Comparison of ENCODE assay signal across 8 cellular contexts in genomic region chr3:107235193-107235922, GRCh38.
DNase-seq lines count a peak whose midpoint lies in the region; ATAC-seq, FAIRE-seq and TF ChIP-seq lines count a peak whose summit lies in the region.

No MANE protein-coding gene starts in this region.

- no peaks in the 10 kb centered on the region for H3K36me3 ChIP-seq in HCT116 (ENCODE audit: control insufficient read depth in 1 of 2, insufficient read depth in 2 of 2, low read length in 2 of 2)
- no peaks in the 10 kb centered on the region for H3K36me3 ChIP-seq in kidney (ENCODE audit: control insufficient read depth in 1 of 2, insufficient read depth in 2 of 2, low read length in 2 of 2)
- H3K36me3 ChIP-seq in suprapubic skin: no peaks in the 10 kb centered on the region
- H3K36me3 ChIP-seq in mucosa of descending colon (ENCODE audit: low read depth): no peaks in the 10 kb centered on the region

- no peak for TF ChIP-seq RAD21 in HCT116 (IDR thresholded peaks at IDR 0.05; ENCODE audit: low read depth)

- H2AFZ ChIP-seq in HCT116 (ENCODE audit: low read depth, low read length, poor library complexity, severe bottlenecking): peak overlapping the region; percentile 94

- TF ChIP-seq EP300 in suprapubic skin (IDR thresholded peaks at IDR 0.05): no peak

- H3K27ac ChIP-seq in HCT116 (ENCODE audit: low read depth, low read length): no peak overlapping the region
- peak overlapping the region; percentile 15 to 20 for H3K27ac ChIP-seq in kidney (ENCODE audit: low read depth in 2 of 2, low read length in 2 of 2)
- H3K27ac ChIP-seq in suprapubic skin: peak overlapping the region; percentile 46

- H3K4me3 Mint-ChIP-seq in activated T-helper 17 cell treated with anti-CD3 and anti-CD28 coated beads, Interleukin-2, amount 50 U/mL, for 72 hours: peak overlapping the region; percentile 74

- no peaks in the 10 kb centered on the region for H3K79me2 ChIP-seq in HCT116 (ENCODE audit: insufficient read depth, low read length)

- no peaks in the 10 kb centered on the region for H4K20me1 ChIP-seq in HCT116 (ENCODE audit: insufficient read depth)

- no peak for FAIRE-seq in kidney (lab: Jason Lieb, UNC)

- H3K27ac Mint-ChIP-seq in activated T-helper 17 cell treated with anti-CD3 and anti-CD28 coated beads, Interleukin-2, amount 50 U/mL, for 72 hours: peak overlapping the region; percentile 18

- no peaks in the 10 kb centered on the region for H3K9me3 Mint-ChIP-seq in activated T-helper 17 cell treated with anti-CD3 and anti-CD28 coated beads, Interleukin-2, amount 50 U/mL, for 72 hours

- peaks cover 0 to 18% of the 10 kb centered on the region in 2 experiments; a peak in 3 of 4 replicates for H3K4me1 ChIP-seq in HCT116 (ENCODE audit: control insufficient read depth in 1 of 2, insufficient read depth in 2 of 2, low read length in 2 of 2)
- no peaks in the 10 kb centered on the region for H3K4me1 ChIP-seq in kidney (ENCODE audit: control insufficient read depth in 1 of 2, insufficient read depth in 1 of 2, low read depth in 1 of 2, low read length in 2 of 2)
- peaks cover 9% of the 10 kb centered on the region for H3K4me1 ChIP-seq in suprapubic skin
- H3K4me1 ChIP-seq in mucosa of descending colon (ENCODE audit: low read depth): no peaks in the 10 kb centered on the region

- peaks cover 4% of the 10 kb centered on the region for H3K4me1 Mint-ChIP-seq in activated T-helper 17 cell treated with anti-CD3 and anti-CD28 coated beads, Interleukin-2, amount 50 U/mL, for 72 hours

- H3K36me3 Mint-ChIP-seq in activated T-helper 17 cell treated with anti-CD3 and anti-CD28 coated beads, Interleukin-2, amount 50 U/mL, for 72 hours (ENCODE audit: low read depth): no peaks in the 10 kb centered on the region

- BruUV-seq in HCT116 (replicated peaks; lab: Mats Ljungman, UMichigan): no TSS peak

- peaks cover 3% of the 10 kb centered on the region for H3K27me3 Mint-ChIP-seq in activated T-helper 17 cell treated with anti-CD3 and anti-CD28 coated beads, Interleukin-2, amount 50 U/mL, for 72 hours

- H3K9ac ChIP-seq in HCT116 (ENCODE audit: low read length) (peak overlapping the region; percentile 38), kidney (ENCODE audit: low read length in 2 of 2) (peak overlapping the region; percentile 69 to 90)

- DNase-seq in AG09309 (ENCODE audit: low read depth) (no peak), HCT116 (ENCODE audit: low read depth, low spot score) (no peak), kidney (no peak), suprapubic skin (ENCODE audit: low spot score in 2 of 2) (no peak), GM19238 (ENCODE audit: insufficient read length, low spot score) (no peak), mucosa of descending colon (no peak), SW480 (ENCODE audit: low spot score) (no peak)

- H3K4me2 ChIP-seq in HCT116 (ENCODE audit: low read length): peak overlapping the region; percentile 83

- H3K4me3 ChIP-seq in AG09309 (ENCODE audit: control insufficient read depth, low read depth, low read length) (peak overlapping the region; percentile 34), HCT116 (replicated peaks in 1 of 2; ENCODE audit: low read depth in 1 of 2, low read length in 2 of 2) (peak overlapping the region; percentile 52 to 60), kidney (ENCODE audit: low read length in 2 of 2) (peak overlapping the region; percentile 87 to 90), suprapubic skin (peak overlapping the region; percentile 53), mucosa of descending colon (no peak overlapping the region)

- TF ChIP-seq CTCF in AG09309 (IDR thresholded peaks at IDR 0.05; ENCODE audit: control insufficient read depth, insufficient read depth, low read depth, low read length, missing control alignments) (no peak), HCT116 (IDR thresholded peaks at IDR 0.05 in 2 of 3, conservative IDR thresholded peaks at IDR 0.05 in 1 of 3; ENCODE audit: borderline replicate concordance in 1 of 3, insufficient read depth in 1 of 3, low read depth in 2 of 3, low read length in 2 of 3) (no peak), kidney (IDR thresholded peaks at IDR 0.05; ENCODE audit: borderline replicate concordance, extremely low read depth, insufficient read depth) (no peak), suprapubic skin (IDR thresholded peaks at IDR 0.05) (no peak), mucosa of descending colon (IDR thresholded peaks at IDR 0.05) (no peak)

- no peaks in the 10 kb centered on the region for H3K9me3 ChIP-seq in HCT116 (ENCODE audit: control insufficient read depth in 1 of 2, insufficient read depth in 1 of 2, low read depth in 1 of 2, low read length in 2 of 2)
- no peaks in the 10 kb centered on the region for H3K9me3 ChIP-seq in kidney (ENCODE audit: control insufficient read depth in 1 of 2, low read length in 2 of 2)
- no peaks in the 10 kb centered on the region for H3K9me3 ChIP-seq in suprapubic skin
- no peaks in the 10 kb centered on the region for H3K9me3 ChIP-seq in mucosa of descending colon

- TF ChIP-seq POLR2A in HCT116 (IDR thresholded peaks at IDR 0.05; ENCODE audit: borderline replicate concordance, extremely low read depth, insufficient read depth, insufficient read length): no peak
- no peak for TF ChIP-seq POLR2A in suprapubic skin (IDR thresholded peaks at IDR 0.05)

- H3K9me2 ChIP-seq in HCT116 (ENCODE audit: insufficient read depth): no peaks in the 10 kb centered on the region

- peak; percentile 39; the same call in 1 of the 2 replicates for ATAC-seq in HCT116
- no peak for ATAC-seq in activated T-helper 17 cell treated with anti-CD3 and anti-CD28 coated beads, Interleukin-2, amount 50 U/mL, for 72 hours (replicated peaks)
- no peak for ATAC-seq in mucosa of descending colon

- POLR2A ChIA-PET in HCT116 (lab: Charles Lee): no interaction called here

- 44% methylated on average over 13 of the region's 13 CpGs for WGBS in suprapubic skin

- CTCF ChIA-PET in HCT116 (lab: Charles Lee): interaction anchor here (0.9 to 2.9 kb wide), 16 partner anchors 10 to 1317 kb away, joined by 3 to 12 read pairs (median 4); no protein-coding TSS in a partner anchor

- H3K27me3 ChIP-seq in HCT116 (ENCODE audit: insufficient read depth, low read length) (no peaks in the 10 kb centered on the region), suprapubic skin (no peaks in the 10 kb centered on the region)

- RAD21 ChIA-PET in HCT116 (lab: Charles Lee; ENCODE audit: low non-redundant PET in 1 of 2, low total read pairs in 2 of 2, uncharacterized antibody in 2 of 2, unreplicated experiment in 2 of 2): interaction anchor here (1.3 to 1.8 kb wide), 4 partner anchors 33 to 194 kb away, joined by 3 to 6 read pairs (median 4); no protein-coding TSS in a partner anchor

- intact Hi-C loops in HCT116 (cut with micrococcal nuclease): loop anchor here (5.0 to 10.0 kb wide), 2 partner anchors 429 to 1172 kb away; no protein-coding TSS in a partner anchor
- intact Hi-C loops in kidney (cut with DNase I): no loop called here
- intact Hi-C loops in mucosa of descending colon (cut with DNase I, micrococcal nuclease): no loop called here

TF ChIP-seq in HCT116, 20 proteins besides CTCF, POLR2A, EP300 and RAD21:
- TF ChIP-seq POLR2AphosphoS5 (IDR thresholded peaks at IDR 0.05; ENCODE audit: low read depth, low read length): no peak
- TF ChIP-seq ZFX (IDR thresholded peaks at IDR 0.05): no peak
- no peak for TF ChIP-seq EGR1 (IDR thresholded peaks at IDR 0.05; ENCODE audit: low read depth)
- no peak for TF ChIP-seq SRF (IDR thresholded peaks at IDR 0.05; ENCODE audit: low read depth)
- no peak for TF ChIP-seq TCF7L2 (IDR thresholded peaks at IDR 0.05; ENCODE audit: borderline replicate concordance, extremely low read depth, insufficient read depth, insufficient read length)
- no peak for TF ChIP-seq YY1 (IDR thresholded peaks at IDR 0.05; ENCODE audit: extremely low read depth, insufficient replicate concordance, low read depth, low read length)
- TF ChIP-seq EZH2phosphoT487 (IDR thresholded peaks at IDR 0.05; ENCODE audit: borderline replicate concordance): no peak
- TF ChIP-seq SIN3A (IDR thresholded peaks at IDR 0.05; ENCODE audit: low read depth): no peak
TF ChIP-seq in HCT116: peak in this region for 0.
